8 cellular contexts compared by ENCODE assay signal in genomic region chr1:37946703-37947360, GRCh38. TPM values are rescaled to one million over a fixed set of nuclear protein-coding genes. Genes with fewer than 3 reads are reported as not detected.
DNase-seq lines count a peak whose midpoint lies in the region; ATAC-seq lines count a peak whose summit lies in the region.

TSS of gene INPP5B (minus strand) at chr1:37947053. CDS start at chr1:37946308, 745 bp downstream.

- H3K4ac ChIP-seq in neuronal stem cell (ENCODE audit: low read length), result no peak within 1 kb of the TSS

- no peaks in the 10 kb centered on the region for H3K27me3 ChIP-seq in neuronal stem cell (ENCODE audit: control insufficient read depth in 3 of 3, insufficient read depth in 3 of 3, low read depth in 1 of 3, low read length in 3 of 3)

- no CpG with 5 or more reads among the region's 11 CpGs for WGBS in neuronal stem cell (ENCODE audit: extremely low coverage in 2 of 2, insufficient read length in 2 of 2, insufficient replicate concordance in 1 of 2), 2 donors

- H3K9me3 ChIP-seq in neuronal stem cell (replicated peaks in 1 of 2; ENCODE audit: control insufficient read depth in 2 of 2, insufficient read depth in 1 of 2, low read depth in 1 of 2, low read length in 2 of 2), result no peaks in the 10 kb centered on the region

- peak within 1 kb of the TSS; percentile 95 for H2AFZ ChIP-seq in neuronal stem cell (ENCODE audit: low read length)

- DNase-seq in SIG-M5 treated with dmso at 0.1 percent for 504 hours (lab: John Stamatoyannopoulos, UW; ENCODE audit: unreplicated experiment), result peak; percentile 75
- DNase-seq in SIG-M5 (lab: John Stamatoyannopoulos, UW), result no peak
- peak; percentile 82 to 88 for DNase-seq in SHP77 (lab: John Stamatoyannopoulos, UW)
- peak; percentile 16 to 47 (median 27) for DNase-seq in activated naive CD4-positive, alpha-beta T cell (lab: John Stamatoyannopoulos, UW)
- DNase-seq in germinal center (ENCODE audit: low spot score), result peak; percentile 90
- DNase-seq in neuronal stem cell (ENCODE audit: low spot score), result peak; percentile 64
- peak; percentile 85 for DNase-seq in stromal cell of bone marrow (ENCODE audit: low read depth)

- H3K27ac ChIP-seq in neuronal stem cell (replicated peaks; ENCODE audit: low read length), result no peak within 1 kb of the TSS

- peak; percentile 80 for ATAC-seq in HG03095 (IDR thresholded peaks at IDR 0.05; ENCODE audit: unreplicated experiment)

- H3K18ac ChIP-seq in neuronal stem cell (ENCODE audit: low read length), result peak within 1 kb of the TSS; percentile 36

- H2BK15ac ChIP-seq in neuronal stem cell (ENCODE audit: low read length), result peak within 1 kb of the TSS; percentile 20

- H3K4me3 ChIP-seq in neuronal stem cell (ENCODE audit: low read length in 2 of 2), result peak within 1 kb of the TSS; percentile 82 to 88

- H3K79me1 ChIP-seq in neuronal stem cell (ENCODE audit: low read depth, low read length), result no peaks in the 10 kb centered on the region

- H2BK12ac ChIP-seq in neuronal stem cell (ENCODE audit: low read length), result no peak within 1 kb of the TSS

- H2BK120ac ChIP-seq in neuronal stem cell (ENCODE audit: low read depth, low read length), result no peak within 1 kb of the TSS

- H2BK5ac ChIP-seq in neuronal stem cell (ENCODE audit: low read length), result peak within 1 kb of the TSS; percentile 29

- H2AK5ac ChIP-seq in neuronal stem cell (ENCODE audit: low read depth, low read length), result peak within 1 kb of the TSS; percentile 47

- H3K9ac ChIP-seq in neuronal stem cell (ENCODE audit: low read depth, low read length, poor library complexity), result peak within 1 kb of the TSS; percentile 87

- peaks cover 11 to 12% of the 10 kb centered on the region in 2 donors for H3K4me1 ChIP-seq in neuronal stem cell (ENCODE audit: control insufficient read depth in 2 of 2, insufficient read depth in 1 of 2, low read depth in 1 of 2, low read length in 2 of 2)

- H3K4me2 ChIP-seq in neuronal stem cell (ENCODE audit: insufficient read depth, low read length, poor library complexity, severe bottlenecking), result peak within 1 kb of the TSS; percentile 92

- H3K14ac ChIP-seq in neuronal stem cell (ENCODE audit: low read length), result no peak within 1 kb of the TSS

- no peak within 1 kb of the TSS for H4K91ac ChIP-seq in neuronal stem cell (ENCODE audit: low read depth, low read length, poor library complexity)

- no peak within 1 kb of the TSS for H4K8ac ChIP-seq in neuronal stem cell (ENCODE audit: low read depth, low read length)

- H3K23ac ChIP-seq in neuronal stem cell (ENCODE audit: low read depth, low read length, poor library complexity), result peak within 1 kb of the TSS; percentile 23

- peaks cover 0 to 3% of the 10 kb centered on the region in 2 donors for H3K36me3 ChIP-seq in neuronal stem cell (replicated peaks in 1 of 2; ENCODE audit: control insufficient read depth in 2 of 2, insufficient read depth in 2 of 2, low read length in 2 of 2)

RNA-seq across cellular contexts. Expression of gene INPP5B, which starts in this region (rescaled TPM):
- 9.2 TPM for polyA plus RNA-seq in neuronal stem cell (2013, experiment 1 of 2)
- 9.3 TPM for polyA plus RNA-seq in neuronal stem cell (2013, experiment 2 of 2)
